In the genomic region with DNA sequence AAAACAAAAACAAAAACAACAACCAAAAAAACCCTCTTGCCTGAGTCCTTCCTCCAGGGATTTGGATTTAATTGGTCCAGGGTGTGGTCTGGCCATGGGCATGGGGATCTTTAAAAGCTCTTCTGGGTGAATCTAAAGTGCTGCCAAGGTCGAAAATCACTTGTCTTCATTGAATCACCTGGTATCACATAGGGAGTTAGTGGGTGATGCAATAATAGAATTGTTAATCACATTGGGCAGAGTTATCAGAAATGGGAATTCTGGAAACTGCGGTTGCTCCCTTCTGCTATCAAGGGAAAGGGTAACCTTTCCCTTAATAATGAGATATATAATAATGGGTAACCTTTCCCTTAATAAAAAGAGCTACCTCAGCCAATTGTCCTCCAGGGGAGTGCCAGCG, we compare ENCODE assay signal across 26 cellular contexts.
DNase-seq lines count a peak whose midpoint lies in the region; ATAC-seq, FAIRE-seq and TF ChIP-seq lines count a peak whose summit lies in the region.
"Had no signal": no experiment of that assay in that cellular context is flagged by ENCODE, and none has a peak within 500 bp of the region (broad histone marks: within the 10 kb centered on the region; RNA-seq: fewer than 3 reads in every experiment).

No MANE protein-coding gene starts in this region.

- no CpG with 5 or more reads among the region's 3 CpGs for WGBS in IMR-90 (ENCODE audit: extremely low coverage in 2 of 2, insufficient read length in 1 of 2), 2 experiments
- 79% methylated on average over 3 of the region's 3 CpGs for WGBS in HepG2 (ENCODE audit: low lambda C conversion rate)

- no peak overlapping the region for H2BK5ac ChIP-seq in IMR-90 (ENCODE audit: low read depth, low read length, poor library complexity, severe bottlenecking)

- H4K5ac ChIP-seq in IMR-90 (ENCODE audit: low read depth, low read length) = no peak overlapping the region

- H3K4me1 ChIP-seq in IMR-90 (ENCODE audit: control insufficient read depth, insufficient read depth, low read length) = no peaks in the 10 kb centered on the region
- peaks cover 6% of the 10 kb centered on the region for H3K4me1 ChIP-seq in HepG2 (ENCODE audit: insufficient read depth, low read length)
- H3K4me1 ChIP-seq: A549, HAP-1 had no signal

- H4K20me1 ChIP-seq in IMR-90 (ENCODE audit: insufficient read depth, low read length) = no peaks in the 10 kb centered on the region
- no peaks in the 10 kb centered on the region for H4K20me1 ChIP-seq in HepG2 (ENCODE audit: insufficient read depth, low read length)
- H4K20me1 ChIP-seq: BLaER1 treated with 17β-estradiol and CSF1 and Interleukin-3, amounts not matched to agents 10 nM and 100 nM had no signal

- H3K27ac ChIP-seq in IMR-90 (ENCODE audit: insufficient read depth, low read length) = no peak overlapping the region
- H3K27ac ChIP-seq in HepG2 (ENCODE audit: extremely low read length, insufficient read depth, low read length) = no peak overlapping the region
- H3K27ac ChIP-seq: A549; BLaER1 treated with 17β-estradiol and CSF1 and Interleukin-3, amounts not matched to agents 10 nM and 100 nM had no signal

- no peak overlapping the region for H2BK15ac ChIP-seq in IMR-90 (ENCODE audit: low read depth, low read length)

- in situ Hi-C loops in IMR-90 (cut with MboI; ENCODE audit: low sequenced_read_pairs) = loop anchor here (25.0 kb wide), 1 partner anchor 91 kb away; no protein-coding TSS in a partner anchor
- in situ Hi-C loops in HepG2 (cut with HindIII; ENCODE audit: extremely low pct_ligation_motif_present, low pct_unique_long_range_greater_than_20kb) = no loop called here

- TF ChIP-seq POLR2A in IMR-90 (IDR thresholded peaks at IDR 0.05; ENCODE audit: low read depth, low read length) = no peak
- no peak for TF ChIP-seq POLR2A in HepG2 (IDR thresholded peaks at IDR 0.05; ENCODE audit: insufficient read depth in 1 of 2, low read depth in 2 of 2, low read length in 2 of 2)

- no peaks in the 10 kb centered on the region for H3K79me1 ChIP-seq in IMR-90 (ENCODE audit: low read depth in 1 of 2, low read length in 2 of 2)

- H3K27ac Mint-ChIP-seq in natural killer cell treated with Interleukin-12 subunit alpha and Interleukin-12 subunit beta and Interleukin-15 and Interleukin-18, amount 100 ng/mL, for 72 hours = no peak overlapping the region
- H3K27ac Mint-ChIP-seq: CD4-positive, alpha-beta memory T cell; GM23338; HFFc6 had no signal

- H4K8ac ChIP-seq in IMR-90 (ENCODE audit: low read depth in 2 of 2, low read length in 2 of 2) = no peak overlapping the region

- POLR2A ChIA-PET in IMR-90 (lab: Charles Lee; ENCODE audit: unreplicated experiment) (no interaction called here), HepG2 (lab: Yijun Ruan, JAX) (no interaction called here)

- peaks cover 0 to 3% of the 10 kb centered on the region in 2 donors for H3K4me1 Mint-ChIP-seq in natural killer cell treated with Interleukin-12 subunit alpha and Interleukin-12 subunit beta and Interleukin-15 and Interleukin-18, amount 100 ng/mL, for 72 hours (ENCODE audit: low read depth in 2 of 2)
- H3K4me1 Mint-ChIP-seq: GM23338 had no signal

- H3K9me1 ChIP-seq in IMR-90 (ENCODE audit: insufficient read depth, low read length) = no peaks in the 10 kb centered on the region

- peaks cover 18% of the 10 kb centered on the region for H3K36me3 Mint-ChIP-seq in natural killer cell treated with Interleukin-12 subunit alpha and Interleukin-12 subunit beta and Interleukin-15 and Interleukin-18, amount 100 ng/mL, for 72 hours

- TF ChIP-seq EP300 in HepG2 (IDR thresholded peaks at IDR 0.05; ENCODE audit: low read depth in 2 of 2, low read length in 2 of 2) (no peak), HepG2 (CRISPR knock-in tag; IDR thresholded peaks at IDR 0.05; ENCODE audit: borderline replicate concordance) (no peak)

- CTCF ChIA-PET in IMR-90 (lab: Yijun Ruan, JAX) = no interaction called here
- CTCF ChIA-PET in HepG2 (lab: Yijun Ruan, JAX; ENCODE audit: low intra/inter-chr PET ratio, low total read pairs) = no interaction called here

- no peaks in the 10 kb centered on the region for H3K36me3 ChIP-seq in IMR-90 (ENCODE audit: control insufficient read depth, insufficient read depth, low read length)
- no peaks in the 10 kb centered on the region for H3K36me3 ChIP-seq in bronchial epithelial cell (ENCODE audit: control insufficient read depth, insufficient read depth, low read length)
- H3K36me3 ChIP-seq in HepG2 (replicated peaks in 1 of 2; ENCODE audit: control insufficient read depth in 1 of 2, insufficient read depth in 2 of 2, low read length in 2 of 2) = no peaks in the 10 kb centered on the region
- H3K36me3 ChIP-seq: BE2C, HAP-1 had no signal

- dilution Hi-C loops in IMR-90 (cut with HindIII; ENCODE audit: low sequenced_read_pairs, unreplicated experiment) = no loop called here

- no TSS peak for BruUV-seq in IMR-90 (replicated peaks; lab: Mats Ljungman, UMichigan)
- BruUV-seq in HepG2 (replicated peaks; lab: Mats Ljungman, UMichigan) = no TSS peak

- peaks cover 8% of the 10 kb centered on the region for H3K9me3 Mint-ChIP-seq in natural killer cell treated with Interleukin-12 subunit alpha and Interleukin-12 subunit beta and Interleukin-15 and Interleukin-18, amount 100 ng/mL, for 72 hours

- H3K9me3 ChIP-seq in IMR-90 (ENCODE audit: control insufficient read depth, insufficient read depth, low read length) = peaks cover 3% of the 10 kb centered on the region
- H3K9me3 ChIP-seq in HepG2 (ENCODE audit: low read length) = peaks cover 22% of the 10 kb centered on the region
- H3K9me3 ChIP-seq: BE2C, HAP-1 had no signal

- H2BK120ac ChIP-seq in IMR-90 (ENCODE audit: low read depth, low read length) = no peak overlapping the region

- peaks cover 3% of the 10 kb centered on the region for H3K27me3 ChIP-seq in IMR-90 (ENCODE audit: control insufficient read depth, insufficient read depth, low read length)
- no peaks in the 10 kb centered on the region for H3K27me3 ChIP-seq in bronchial epithelial cell (ENCODE audit: control insufficient read depth, insufficient read depth, low read length)
- no peaks in the 10 kb centered on the region for H3K27me3 ChIP-seq in HepG2 (ENCODE audit: control insufficient read depth in 1 of 2, insufficient read depth in 2 of 2, low read length in 2 of 2)
- H3K27me3 ChIP-seq: BE2C; BLaER1 treated with 17β-estradiol and CSF1 and Interleukin-3, amounts not matched to agents 10 nM and 100 nM had no signal

- no peak overlapping the region for H2AK5ac ChIP-seq in IMR-90 (ENCODE audit: low read depth, low read length)

- H3K9ac ChIP-seq in IMR-90 (ENCODE audit: low read depth, low read length) (no peak overlapping the region), HepG2 (ENCODE audit: insufficient read depth, low read depth, low read length) (no peak overlapping the region)
- H3K9ac ChIP-seq: BLaER1 treated with 17β-estradiol and CSF1 and Interleukin-3, amounts not matched to agents 10 nM and 100 nM had no signal

- H2AK9ac ChIP-seq in IMR-90 (replicated peaks; ENCODE audit: low read depth, low read length, poor library complexity) = no peak overlapping the region

- no peak overlapping the region for H3K4me3 ChIP-seq in IMR-90 (ENCODE audit: insufficient read depth, low read depth, low read length)
- H3K4me3 ChIP-seq in bronchial epithelial cell (ENCODE audit: low read depth, low read length) = no peak overlapping the region
- H3K4me3 ChIP-seq in HepG2 (replicated peaks in 1 of 3; ENCODE audit: insufficient read depth in 1 of 3, low read depth in 2 of 3, low read length in 3 of 3) = no peak overlapping the region
- H3K4me3 ChIP-seq: A549; BLaER1 treated with 17β-estradiol and CSF1 and Interleukin-3, amounts not matched to agents 10 nM and 100 nM; GM23338; HAP-1 had no signal

- H3K27me3 Mint-ChIP-seq in natural killer cell treated with Interleukin-12 subunit alpha and Interleukin-12 subunit beta and Interleukin-15 and Interleukin-18, amount 100 ng/mL, for 72 hours = no peaks in the 10 kb centered on the region
- H3K27me3 Mint-ChIP-seq: CD4-positive, alpha-beta memory T cell had no signal

- H2AFZ ChIP-seq in IMR-90 (replicated peaks; ENCODE audit: low read length, poor library complexity) (no peak overlapping the region), HepG2 (ENCODE audit: low read length) (no peak overlapping the region)
- H2AFZ ChIP-seq: GM23338 had no signal

- H3K4me2 ChIP-seq in IMR-90 (ENCODE audit: low read depth, low read length) = no peak overlapping the region
- H3K4me2 ChIP-seq in HepG2 (ENCODE audit: low read depth, low read length) = no peak overlapping the region
- H3K4me2 ChIP-seq: A549; BLaER1 treated with 17β-estradiol and CSF1 and Interleukin-3, amounts not matched to agents 10 nM and 100 nM; GM23338 had no signal

- no peak for ATAC-seq in IMR-90 (ENCODE audit: low read depth)
- no peak for ATAC-seq in HepG2
- no peak for ATAC-seq in GM21717 (IDR thresholded peaks at IDR 0.05; ENCODE audit: unreplicated experiment)
- no peak for ATAC-seq in natural killer cell treated with Interleukin-12 subunit alpha and Interleukin-12 subunit beta and Interleukin-15 and Interleukin-18, amount 100 ng/mL, for 72 hours
- ATAC-seq: A549, GM23338 had no signal

- intact Hi-C loops in IMR-90 (cut with micrococcal nuclease) (no loop called here), HepG2 (cut with micrococcal nuclease; ENCODE audit: unreplicated experiment) (no loop called here)

- no peak overlapping the region for H2BK20ac ChIP-seq in IMR-90 (ENCODE audit: low read depth, low read length)

- no peak overlapping the region for H3K14ac ChIP-seq in IMR-90 (replicated peaks; ENCODE audit: low read depth, low read length)

- TF ChIP-seq RAD21 in IMR-90 (IDR thresholded peaks at IDR 0.05; ENCODE audit: low read length) (no peak), HepG2 (CRISPR knock-in tag; IDR thresholded peaks at IDR 0.05) (no peak)

- no peaks in the 10 kb centered on the region for H3K79me2 ChIP-seq in HepG2 (ENCODE audit: insufficient read depth, low read length)

- DNase-seq in IMR-90 (no peak), NCI-H69 (lab: John Stamatoyannopoulos, UW) (peak; percentile 11), bronchial epithelial cell (ENCODE audit: low read depth) (peak; percentile 16), HepG2 (ENCODE audit: low spot score) (no peak), NCI-H2171 treated with DMSO at 0.1 percent for 48 hours (lab: John Stamatoyannopoulos, UW) (no peak), cortex of kidney (lab: John Stamatoyannopoulos, UW) (no peak)
- DNase-seq in natural killer cell treated with Interleukin-12 subunit alpha and Interleukin-12 subunit beta and Interleukin-15 and Interleukin-18, amount 100 ng/mL, for 72 hours (ENCODE audit: low spot score) = no peak
- DNase-seq: 8988T; ACHN; AML-193; BE2C; Calu3; CD4-positive, alpha-beta memory T cell; COR-L47; DMS53; DMS79 treated with DMSO at 0.1 percent for 48 hours; GF-D8; HFFc6 had no signal

- H3K18ac ChIP-seq in IMR-90 (ENCODE audit: low read depth, low read length) = no peak overlapping the region

- no peak overlapping the region for H3K23ac ChIP-seq in IMR-90 (ENCODE audit: low read depth, low read length)

- TF ChIP-seq CTCF in IMR-90 (conservative IDR thresholded peaks at IDR 0.05; ENCODE audit: low read depth, low read length) (no peak), bronchial epithelial cell (IDR thresholded peaks at IDR 0.05; ENCODE audit: insufficient read depth, low read length, severe bottlenecking) (no peak), HepG2 (CRISPR knock-in tag; IDR thresholded peaks at IDR 0.05) (no peak)

- no peak overlapping the region for H4K91ac ChIP-seq in IMR-90 (ENCODE audit: insufficient read depth, low read depth, low read length)

- no peak overlapping the region for H3K56ac ChIP-seq in IMR-90 (ENCODE audit: extremely low read depth, insufficient read depth, low read length)

- no peak overlapping the region for H3K4me3 Mint-ChIP-seq in natural killer cell treated with Interleukin-12 subunit alpha and Interleukin-12 subunit beta and Interleukin-15 and Interleukin-18, amount 100 ng/mL, for 72 hours
- H3K4me3 Mint-ChIP-seq: CD14-positive monocyte; CD4-positive, alpha-beta memory T cell; GM23338; HFFc6 had no signal

- FAIRE-seq in bronchial epithelial cell (lab: Jason Lieb, UNC) = no peak
- no peak for FAIRE-seq in HepG2 (lab: Jason Lieb, UNC)
- FAIRE-seq: A549, GM12891, GM18507 had no signal

- H3K4ac ChIP-seq in IMR-90 (ENCODE audit: low read depth, low read length) = no peak overlapping the region

Comparison
In these comparisons a context has a peak if more than half of its experiments do, and no peak if none do; other contexts are left out.
1. DNase-seq: peak in NCI-H69 (single experiment) and bronchial epithelial cell (single experiment); none in IMR-90 (single experiment), HepG2 (single experiment), natural killer cell treated with Interleukin-12 subunit alpha and Interleukin-12 subunit beta and Interleukin-15 and Interleukin-18, amount 100 ng/mL, for 72 hours (single experiment), NCI-H2171 treated with DMSO at 0.1 percent for 48 hours (single experiment) and cortex of kidney (single experiment).